Comparison of ENCODE assay signal across 24 cellular contexts in the genomic region with DNA sequence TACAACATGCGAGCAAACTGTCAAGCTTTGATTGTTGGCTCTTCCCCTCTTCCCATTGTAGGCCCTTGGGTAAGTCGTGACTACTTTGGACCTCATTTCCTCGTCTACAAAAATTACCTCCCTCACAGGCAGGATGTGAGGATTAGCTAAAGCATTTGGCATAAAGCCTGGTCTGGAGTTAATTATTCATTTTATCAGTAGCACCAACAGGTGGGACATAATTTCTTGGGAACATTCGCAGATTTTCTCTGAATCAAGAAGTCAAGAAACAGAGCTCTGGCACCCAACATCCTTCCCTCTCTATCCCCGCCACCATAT. TPM values are rescaled to one million over a fixed set of nuclear protein-coding genes. Genes with fewer than 3 reads are reported as not detected.
"Had no signal": no experiment of that assay in that cellular context is flagged by ENCODE, and none has a peak within 500 bp of the region (broad histone marks: within the 10 kb centered on the region; RNA-seq: fewer than 3 reads in every experiment).

No MANE protein-coding gene starts in this region.

- H3K27ac Mint-ChIP-seq: activated naive CD4-positive, alpha-beta T cell treated with anti-CD3 and anti-CD28 coated beads, Interleukin-2, amount 50 U/mL, for 24 hours; mesothelial cell of epicardium; naive thymus-derived CD8-positive, alpha-beta T cell; progenitor cell of endocrine pancreas; T-helper 17 cell had no signal

- H3K4me3 ChIP-seq: esophagus squamous epithelium, gastroesophageal sphincter, heart left ventricle, lung, right atrium auricular region, thyroid gland, upper lobe of right lung had no signal

- H3K9me3 Mint-ChIP-seq: activated naive CD4-positive, alpha-beta T cell treated with anti-CD3 and anti-CD28 coated beads, Interleukin-2, amount 50 U/mL, for 24 hours; mesothelial cell of epicardium had no signal

- H3K36me3 Mint-ChIP-seq: activated naive CD4-positive, alpha-beta T cell treated with anti-CD3 and anti-CD28 coated beads, Interleukin-2, amount 50 U/mL, for 24 hours; mesothelial cell of epicardium; naive thymus-derived CD8-positive, alpha-beta T cell had no signal

- DNase-seq: activated CD4-positive, CD25-positive, alpha-beta regulatory T cell treated with anti-CD3 and anti-CD28 coated beads, Interleukin-2, amount 50 U/mL, for 72 hours; activated gamma-delta T cell treated with Interleukin-2 at 50 U/mL for 16 hours; activated T-cell treated with anti-CD3 and anti-CD28 coated beads, Interleukin-2, amount 50 U/mL, for 1 hour; anterior cingulate cortex; brain microvascular endothelial cell; central memory CD4-positive, alpha-beta T cell; effector memory CD4-positive, alpha-beta T cell; esophagus squamous epithelium; heart left ventricle; naive thymus-derived CD8-positive, alpha-beta T cell; stimulated activated CD4-positive, alpha-beta T cell treated with anti-CD3 and anti-CD28 coated beads, Interleukin-4, amount 100 ng/mL, for 24 hours; stimulated activated naive CD4-positive, alpha-beta T cell treated with Interleukin-2 at 50 U/mL for 16 hours; SW 1271; T-helper 17 cell; thyroid gland; upper lobe of right lung had no signal

- H3K27me3 Mint-ChIP-seq: progenitor cell of endocrine pancreas, T-helper 17 cell had no signal

- ATAC-seq: gastroesophageal sphincter; left lobe of liver; naive thymus-derived CD8-positive, alpha-beta T cell; T-helper 17 cell; upper lobe of right lung had no signal

- H3K4me3 Mint-ChIP-seq: activated naive CD4-positive, alpha-beta T cell treated with anti-CD3 and anti-CD28 coated beads, Interleukin-2, amount 50 U/mL, for 24 hours; mesothelial cell of epicardium; naive thymus-derived CD8-positive, alpha-beta T cell; T-helper 17 cell had no signal

- H3K9me3 ChIP-seq: esophagus squamous epithelium, gastroesophageal sphincter, heart left ventricle, right atrium auricular region, thyroid gland, upper lobe of right lung had no signal

- H3K4me1 ChIP-seq: gastroesophageal sphincter, right atrium auricular region, thyroid gland, upper lobe of right lung had no signal

- H3K27me3 ChIP-seq: brain microvascular endothelial cell, esophagus squamous epithelium, gastroesophageal sphincter, heart left ventricle, right atrium auricular region, thyroid gland, upper lobe of right lung had no signal

- H3K4me1 Mint-ChIP-seq: activated naive CD4-positive, alpha-beta T cell treated with anti-CD3 and anti-CD28 coated beads, Interleukin-2, amount 50 U/mL, for 24 hours; T-helper 17 cell had no signal

- H3K27ac ChIP-seq: brain microvascular endothelial cell, esophagus squamous epithelium, gastroesophageal sphincter, heart left ventricle, right atrium auricular region, thyroid gland, upper lobe of right lung, VCaP had no signal

- H3K36me3 ChIP-seq: brain microvascular endothelial cell, esophagus squamous epithelium, gastroesophageal sphincter, heart left ventricle, right atrium auricular region, thyroid gland, upper lobe of right lung had no signal

RNA-seq across cellular contexts. Expression of a gene that starts 39.9 kb away (rescaled TPM):
- total RNA-seq: naive thymus-derived CD8-positive, alpha-beta T cell had no signal
